Comparison of ENCODE assay signal across 9 cellular contexts in genomic region chr5:143245929-143246561, GRCh38.
DNase-seq lines count a peak whose midpoint lies in the region; ATAC-seq and TF ChIP-seq lines count a peak whose summit lies in the region.
"Had no signal": no experiment of that assay in that cellular context is flagged by ENCODE, and none has a peak within 500 bp of the region (broad histone marks: within the 10 kb centered on the region; RNA-seq: fewer than 3 reads in every experiment).

No MANE protein-coding gene starts in this region.

- H3K27ac ChIP-seq in AG04450 (ENCODE audit: low read depth, low read length) (peak overlapping the region; percentile 71), IMR-90 (ENCODE audit: insufficient read depth, low read length) (peak overlapping the region; percentile 31), hepatocyte (no peak overlapping the region)
- H3K27ac ChIP-seq in CD8-positive, alpha-beta memory T cell (ENCODE audit: low read depth, low read length): no peak overlapping the region

- POLR2A ChIA-PET in AG04450 (lab: Yijun Ruan, JAX) (no interaction called here), IMR-90 (lab: Charles Lee; ENCODE audit: unreplicated experiment) (no interaction called here)
- POLR2A ChIA-PET in CD8-positive, alpha-beta memory T cell (lab: Charles Lee): no interaction called here

- no TSS peak for BruUV-seq in IMR-90 (replicated peaks; lab: Mats Ljungman, UMichigan)

- peaks cover 0 to 5% (median 1%) of the 10 kb centered on the region in 3 donors for H3K36me3 Mint-ChIP-seq in CD8-positive, alpha-beta memory T cell

- no peaks in the 10 kb centered on the region for H3K9me2 ChIP-seq in hepatocyte (replicated peaks; ENCODE audit: insufficient read depth)

- H3K4me1 ChIP-seq in IMR-90 (ENCODE audit: control insufficient read depth, insufficient read depth, low read length): peaks cover 36% of the 10 kb centered on the region
- H3K4me1 ChIP-seq in hepatocyte (ENCODE audit: insufficient read depth): peaks cover 9% of the 10 kb centered on the region
- no peaks in the 10 kb centered on the region for H3K4me1 ChIP-seq in CD8-positive, alpha-beta memory T cell (ENCODE audit: insufficient read depth, low read length)

- H3K79me1 ChIP-seq in IMR-90 (ENCODE audit: low read depth in 1 of 2, low read length in 2 of 2): peaks cover 0 to 11% of the 10 kb centered on the region in 2 experiments; a peak in 2 of 4 replicates

- TF ChIP-seq RAD21 in IMR-90 (IDR thresholded peaks at IDR 0.05; ENCODE audit: low read length): no peak

- no peak overlapping the region for H3K4me3 ChIP-seq in AG04450 (ENCODE audit: low read depth, low read length)
- H3K4me3 ChIP-seq in IMR-90 (ENCODE audit: insufficient read depth, low read depth, low read length): no peak overlapping the region
- no peak overlapping the region for H3K4me3 ChIP-seq in hepatocyte
- no peak overlapping the region for H3K4me3 ChIP-seq in CD8-positive, alpha-beta memory T cell (ENCODE audit: low read length)

- H3K4me1 Mint-ChIP-seq in CD8-positive, alpha-beta memory T cell: no peaks in the 10 kb centered on the region
- H3K4me1 Mint-ChIP-seq in stimulated activated naive CD8-positive, alpha-beta T cell treated with anti-CD3 and anti-CD28 coated beads, Interleukin-15, amount 100 ng/mL, for 72 hours: no peaks in the 10 kb centered on the region

- intact Hi-C loops in IMR-90 (cut with micrococcal nuclease): loop anchor here (2.0 to 5.0 kb wide), 2 partner anchors 156 to 243 kb away; partner anchors contain the start of gene NR3C1

- no peaks in the 10 kb centered on the region for H3K9me3 Mint-ChIP-seq in CD8-positive, alpha-beta memory T cell
- H3K9me3 Mint-ChIP-seq in stimulated activated naive CD8-positive, alpha-beta T cell treated with anti-CD3 and anti-CD28 coated beads, Interleukin-15, amount 100 ng/mL, for 72 hours: peaks cover 14 to 28% of the 10 kb centered on the region in 2 donors

- CTCF ChIA-PET in AG04450 (lab: Charles Lee): no interaction called here
- CTCF ChIA-PET in IMR-90 (lab: Yijun Ruan, JAX): no interaction called here
- CTCF ChIA-PET in CD8-positive, alpha-beta memory T cell (lab: Charles Lee): no interaction called here

- H3K18ac ChIP-seq in IMR-90 (ENCODE audit: low read depth, low read length): peak overlapping the region; percentile 65

- H3K27me3 Mint-ChIP-seq in CD8-positive, alpha-beta memory T cell: peaks cover 0 to 1% of the 10 kb centered on the region in 2 donors
- no peaks in the 10 kb centered on the region for H3K27me3 Mint-ChIP-seq in stimulated activated naive CD8-positive, alpha-beta T cell treated with anti-CD3 and anti-CD28 coated beads, Interleukin-15, amount 100 ng/mL, for 72 hours
- H3K27me3 Mint-ChIP-seq: activated naive CD8-positive, alpha-beta T cell had no signal

- peak overlapping the region; percentile 94 for H4K91ac ChIP-seq in IMR-90 (ENCODE audit: insufficient read depth, low read depth, low read length)

- ATAC-seq in IMR-90 (ENCODE audit: low read depth) (peak; percentile 28), HG02938 (IDR thresholded peaks at IDR 0.05; ENCODE audit: unreplicated experiment) (no peak), GM21367 (IDR thresholded peaks at IDR 0.05; ENCODE audit: unreplicated experiment) (no peak)
- no peak for ATAC-seq in stimulated activated naive CD8-positive, alpha-beta T cell treated with anti-CD3 and anti-CD28 coated beads, Interleukin-15, amount 100 ng/mL, for 72 hours

- H2BK20ac ChIP-seq in IMR-90 (ENCODE audit: low read depth, low read length): peak overlapping the region; percentile 91

- H2BK15ac ChIP-seq in IMR-90 (ENCODE audit: low read depth, low read length): peak overlapping the region; percentile 82

- peak overlapping the region; percentile 21; the same call in 1 of the 2 replicates for H3K14ac ChIP-seq in IMR-90 (replicated peaks; ENCODE audit: low read depth, low read length)

- no peak for TF ChIP-seq CTCF in AG04450 (IDR thresholded peaks at IDR 0.05; ENCODE audit: low read depth, low read length)
- TF ChIP-seq CTCF in IMR-90 (conservative IDR thresholded peaks at IDR 0.05; ENCODE audit: low read depth, low read length): no peak
- no peak for TF ChIP-seq CTCF in hepatocyte (IDR thresholded peaks at IDR 0.05; ENCODE audit: poor library complexity)

- DNase-seq in AG04450 (ENCODE audit: low read depth, low spot score): no peak
- peak; percentile 97 for DNase-seq in IMR-90
- DNase-seq in SW 1271 (lab: John Stamatoyannopoulos, UW): peak; percentile 90 to 99
- peak; percentile 44 for DNase-seq in hepatocyte (ENCODE audit: low spot score)
- no peak for DNase-seq in CD8-positive, alpha-beta memory T cell
- DNase-seq in stimulated activated naive CD8-positive, alpha-beta T cell treated with anti-CD3 and anti-CD28 coated beads, Interleukin-15, amount 100 ng/mL, for 72 hours: no peak

- dilution Hi-C loops in IMR-90 (cut with HindIII; ENCODE audit: low sequenced_read_pairs, unreplicated experiment): no loop called here

- H3K9me3 ChIP-seq in AG04450 (ENCODE audit: control insufficient read depth, insufficient read depth, low read length) (no peaks in the 10 kb centered on the region), IMR-90 (ENCODE audit: control insufficient read depth, insufficient read depth, low read length) (no peaks in the 10 kb centered on the region), hepatocyte (ENCODE audit: low read depth) (no peaks in the 10 kb centered on the region)
- H3K9me3 ChIP-seq in CD8-positive, alpha-beta memory T cell (ENCODE audit: low read length): no peaks in the 10 kb centered on the region

- H4K20me1 ChIP-seq in IMR-90 (ENCODE audit: insufficient read depth, low read length): no peaks in the 10 kb centered on the region
- no peaks in the 10 kb centered on the region for H4K20me1 ChIP-seq in hepatocyte (ENCODE audit: insufficient read depth, poor library complexity, severe bottlenecking)

- no peak for TF ChIP-seq POLR2A in IMR-90 (IDR thresholded peaks at IDR 0.05; ENCODE audit: low read depth, low read length)

- H3K36me3 ChIP-seq in IMR-90 (ENCODE audit: control insufficient read depth, insufficient read depth, low read length) (no peaks in the 10 kb centered on the region), hepatocyte (replicated peaks; ENCODE audit: insufficient read depth, low read depth) (no peaks in the 10 kb centered on the region)
- H3K36me3 ChIP-seq in CD8-positive, alpha-beta memory T cell (ENCODE audit: insufficient read depth, low read length): no peaks in the 10 kb centered on the region

- H2AFZ ChIP-seq in IMR-90 (replicated peaks; ENCODE audit: low read length, poor library complexity) (peak overlapping the region; percentile 58), hepatocyte (no peak overlapping the region)

- H3K27me3 ChIP-seq in AG04450 (ENCODE audit: control insufficient read depth, insufficient read depth, low read length): no peaks in the 10 kb centered on the region
- no peaks in the 10 kb centered on the region for H3K27me3 ChIP-seq in IMR-90 (ENCODE audit: control insufficient read depth, insufficient read depth, low read length)
- no peaks in the 10 kb centered on the region for H3K27me3 ChIP-seq in hepatocyte
- H3K27me3 ChIP-seq in CD8-positive, alpha-beta memory T cell (ENCODE audit: insufficient read depth, low read length, poor library complexity, severe bottlenecking): no peaks in the 10 kb centered on the region

- H3K4me2 ChIP-seq in IMR-90 (ENCODE audit: low read depth, low read length) (no peak overlapping the region; the same call in 1 of the 2 replicates), hepatocyte (no peak overlapping the region)

- peak overlapping the region; percentile 33 for H2AK9ac ChIP-seq in IMR-90 (replicated peaks; ENCODE audit: low read depth, low read length, poor library complexity)

- peak overlapping the region; percentile 80 for H3K4ac ChIP-seq in IMR-90 (ENCODE audit: low read depth, low read length)

- H3K79me2 ChIP-seq in hepatocyte: no peaks in the 10 kb centered on the region

- no peak overlapping the region for H3K56ac ChIP-seq in IMR-90 (ENCODE audit: extremely low read depth, insufficient read depth, low read length)

- H3K9ac ChIP-seq in IMR-90 (ENCODE audit: low read depth, low read length): no peak overlapping the region

- in situ Hi-C loops in IMR-90 (cut with MboI; ENCODE audit: low sequenced_read_pairs): no loop called here

- peak overlapping the region; percentile 34; the same call in 1 of the 2 replicates for H3K23ac ChIP-seq in IMR-90 (ENCODE audit: low read depth, low read length)

- H3K27ac Mint-ChIP-seq in CD8-positive, alpha-beta memory T cell: no peak overlapping the region
- no peak overlapping the region for H3K27ac Mint-ChIP-seq in stimulated activated naive CD8-positive, alpha-beta T cell treated with anti-CD3 and anti-CD28 coated beads, Interleukin-15, amount 100 ng/mL, for 72 hours
- H3K27ac Mint-ChIP-seq: activated naive CD8-positive, alpha-beta T cell had no signal

- H4K8ac ChIP-seq in IMR-90 (ENCODE audit: low read depth in 2 of 2, low read length in 2 of 2): peak overlapping the region; percentile 36 to 70; a peak in 2 of 4 replicates

- H2BK5ac ChIP-seq in IMR-90 (ENCODE audit: low read depth, low read length, poor library complexity, severe bottlenecking): peak overlapping the region; percentile 78

- H2BK120ac ChIP-seq in IMR-90 (ENCODE audit: low read depth, low read length): peak overlapping the region; percentile 81

- peak overlapping the region; percentile 78 for H2AK5ac ChIP-seq in IMR-90 (ENCODE audit: low read depth, low read length)

- H4K5ac ChIP-seq in IMR-90 (ENCODE audit: low read depth, low read length): peak overlapping the region; percentile 12; the same call in 1 of the 2 replicates

- H3K9me1 ChIP-seq in IMR-90 (ENCODE audit: insufficient read depth, low read length): peaks cover 26% of the 10 kb centered on the region

- H3K4me3 Mint-ChIP-seq in CD8-positive, alpha-beta memory T cell: no peak overlapping the region
- no peak overlapping the region for H3K4me3 Mint-ChIP-seq in stimulated activated naive CD8-positive, alpha-beta T cell treated with anti-CD3 and anti-CD28 coated beads, Interleukin-15, amount 100 ng/mL, for 72 hours
- H3K4me3 Mint-ChIP-seq: activated naive CD8-positive, alpha-beta T cell had no signal

- 0% methylated on average over 2 of the region's 11 CpGs; no CpG with 5 or more reads in 1 of the 2 experiments for WGBS in IMR-90 (ENCODE audit: extremely low coverage in 2 of 2, insufficient read length in 1 of 2), 2 experiments
- 83% methylated on average over 11 of the region's 11 CpGs for WGBS in hepatocyte (ENCODE audit: low lambda C conversion rate, missing lambda C conversion rate)

TF ChIP-seq in IMR-90, 13 proteins besides CTCF, POLR2A, EP300 and RAD21 (continues in another document):
- TF ChIP-seq ELK1 (IDR thresholded peaks at IDR 0.05; ENCODE audit: borderline replicate concordance, low read depth, low read length): no peak
- peak; percentile 99 for TF ChIP-seq FOS (IDR thresholded peaks at IDR 0.05; ENCODE audit: low read depth, low read length)

Comparison
In these comparisons a context has a peak if more than half of its experiments do, and no peak if none do; other contexts are left out.
1. DNase-seq: peak in IMR-90 (single experiment), SW 1271 (2 of 2) and hepatocyte (single experiment); none in AG04450 (single experiment), CD8-positive, alpha-beta memory T cell (0 of 5) and stimulated activated naive CD8-positive, alpha-beta T cell treated with anti-CD3 and anti-CD28 coated beads, Interleukin-15, amount 100 ng/mL, for 72 hours (0 of 2).
2. H3K27ac ChIP-seq: peak in AG04450 (single experiment) and IMR-90 (single experiment); none in hepatocyte (single experiment) and CD8-positive, alpha-beta memory T cell (single experiment).